26 cellular contexts compared by ENCODE assay signal in genomic region chr2:118980573-118980972, GRCh38. TPM values are rescaled to one million over a fixed set of nuclear protein-coding genes. Genes with fewer than 3 reads are reported as not detected.
"Had no signal": no experiment of that assay in that cellular context is flagged by ENCODE, and none has a peak within 500 bp of the region (broad histone marks: within the 10 kb centered on the region; RNA-seq: fewer than 3 reads in every experiment).

No MANE protein-coding gene starts in this region.

- H3K4me3 ChIP-seq: left ventricle myocardium inferior, lung, mucosa of descending colon, pancreas, prostate gland, smooth muscle cell, suprapubic skin, thoracic aorta, tibial artery, vagina had no signal

- H3K27me3 ChIP-seq: pancreas, suprapubic skin, vagina had no signal

- H3K27ac Mint-ChIP-seq: immature natural killer cell; naive thymus-derived CD4-positive, alpha-beta T cell; natural killer cell treated with Interleukin-12 subunit alpha and Interleukin-12 subunit beta and Interleukin-15 and Interleukin-18, amount 100 ng/mL, for 72 hours; stimulated activated memory B cell treated with anti-CD40 and anti-IgM and Interleukin-4, amounts not matched to agents 10 μg/mL and 1 μg/mL and 100 μg/mL, for 72 hours had no signal

- DNase-seq: hypothalamus; immature natural killer cell; left ventricle myocardium inferior; mesendoderm; midbrain; mucosa of descending colon; naive thymus-derived CD4-positive, alpha-beta T cell; pancreas; posterior cingulate gyrus; right cardiac atrium; stimulated activated CD4-positive, alpha-beta T cell treated with anti-CD3 and anti-CD28 coated beads, Interleukin-1b, Interleukin-23, amount 100 ng/mL, for 48 hours; stimulated activated CD4-positive, alpha-beta T cell treated with anti-CD3 and anti-CD28 coated beads, Interleukin-2, amount 100 ng/mL, for 48 hours; stimulated activated CD4-positive, alpha-beta T cell treated with anti-CD3 and anti-CD28 coated beads, Interleukin-4, amount 100 ng/mL, for 4 hours; stimulated activated CD8-positive, alpha-beta memory T cell treated with anti-CD3 and anti-CD28 coated beads, Interleukin-4, amount 100 ng/mL, for 48 hours; stimulated activated naive CD4-positive, alpha-beta T cell treated with Interleukin-2 at 50 U/mL for 16 hours; tibial artery; trophoblast cell had no signal

- H3K4me3 Mint-ChIP-seq: immature natural killer cell; naive thymus-derived CD4-positive, alpha-beta T cell; natural killer cell treated with Interleukin-12 subunit alpha and Interleukin-12 subunit beta and Interleukin-15 and Interleukin-18, amount 100 ng/mL, for 72 hours; stimulated activated memory B cell treated with anti-CD40 and anti-IgM and Interleukin-4, amounts not matched to agents 10 μg/mL and 1 μg/mL and 100 μg/mL, for 72 hours had no signal

- H3K4me1 Mint-ChIP-seq: immature natural killer cell; stimulated activated memory B cell treated with anti-CD40 and anti-IgM and Interleukin-4, amounts not matched to agents 10 μg/mL and 1 μg/mL and 100 μg/mL, for 72 hours had no signal

- H3K4me1 ChIP-seq: left ventricle myocardium inferior, pancreas, prostate gland, suprapubic skin, tibial artery, vagina had no signal

- H3K9me3 ChIP-seq: mucosa of descending colon, pancreas, prostate gland, suprapubic skin, thoracic aorta, vagina had no signal

- H3K36me3 ChIP-seq: left ventricle myocardium inferior, pancreas, prostate gland, suprapubic skin, thoracic aorta, tibial artery, vagina had no signal

- H3K27ac ChIP-seq: left ventricle myocardium inferior, pancreas, prostate gland, suprapubic skin, thoracic aorta, tibial artery, vagina had no signal

- H3K36me3 Mint-ChIP-seq: immature natural killer cell; natural killer cell treated with Interleukin-12 subunit alpha and Interleukin-12 subunit beta and Interleukin-15 and Interleukin-18, amount 100 ng/mL, for 72 hours; stimulated activated memory B cell treated with anti-CD40 and anti-IgM and Interleukin-4, amounts not matched to agents 10 μg/mL and 1 μg/mL and 100 μg/mL, for 72 hours had no signal

- H3K9me3 Mint-ChIP-seq: immature natural killer cell had no signal

- ATAC-seq: mucosa of descending colon; naive thymus-derived CD4-positive, alpha-beta T cell; natural killer cell treated with Interleukin-12 subunit alpha and Interleukin-12 subunit beta and Interleukin-15 and Interleukin-18, amount 100 ng/mL, for 72 hours; pancreas; right cardiac atrium; stimulated activated memory B cell treated with anti-CD40 and anti-IgM and Interleukin-4, amounts not matched to agents 10 μg/mL and 1 μg/mL and 100 μg/mL, for 72 hours had no signal

RNA-seq across cellular contexts. Expression of gene MARCO, which starts 38.6 kb away (rescaled TPM):
- total RNA-seq: myocyte; natural killer cell treated with Interleukin-12 subunit alpha and Interleukin-12 subunit beta and Interleukin-15 and Interleukin-18, amount 100 ng/mL, for 72 hours; smooth muscle cell had no signal
